ENCODE assay signal across 18 cellular contexts in the genomic region with DNA sequence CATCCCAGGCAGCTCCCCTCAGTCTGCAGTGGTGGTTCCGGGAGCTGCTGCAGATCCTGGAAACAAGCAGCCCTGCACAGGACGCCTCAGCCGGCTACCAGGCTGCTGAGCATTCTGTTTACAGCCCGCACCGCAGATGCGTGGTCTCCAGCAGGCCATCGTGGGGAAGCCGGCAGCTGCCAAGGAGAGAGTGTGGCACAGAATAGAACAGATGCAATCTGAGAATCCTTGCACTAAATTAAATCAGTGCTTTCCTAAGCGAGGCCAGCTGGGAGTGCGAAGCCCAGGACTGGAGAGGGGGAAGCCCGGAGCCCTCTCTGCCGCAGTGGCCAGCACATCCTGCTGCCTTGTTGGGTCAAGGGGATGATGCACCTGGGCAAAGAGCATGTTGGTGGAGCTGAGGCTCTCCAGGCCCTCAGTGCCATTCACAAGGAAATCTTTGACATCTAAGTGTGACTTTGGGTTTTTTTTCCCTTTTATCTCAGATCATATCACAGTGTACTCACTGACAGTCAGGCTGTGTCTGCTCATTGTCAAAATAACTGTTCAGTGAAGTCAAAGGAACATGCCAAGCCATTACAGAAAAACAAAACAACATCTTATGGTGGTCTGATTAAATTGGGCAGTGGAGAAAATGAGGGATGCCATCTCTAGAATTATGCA.
DNase-seq lines count a peak whose midpoint lies in the region; ATAC-seq lines count a peak whose summit lies in the region.
"Had no signal": no experiment of that assay in that cellular context is flagged by ENCODE, and none has a peak within 500 bp of the region (broad histone marks: within the 10 kb centered on the region; RNA-seq: fewer than 3 reads in every experiment).

No MANE protein-coding gene starts in this region.

- DNase-seq in Ammon's horn (ENCODE audit: low spot score) (peak; percentile 62), NCI-H2171 (lab: John Stamatoyannopoulos, UW) (peak; percentile 64), anterior cingulate cortex (lab: John Stamatoyannopoulos, UW) (peak in 42 of 58 donors; percentile 2 to 75 (median 44)), left kidney (ENCODE audit: low read depth, low spot score) (peak; percentile 63), NCI-H1436 (lab: John Stamatoyannopoulos, UW) (no peak), NAMALWA (ENCODE audit: low spot score) (no peak), UCSD-AML1 (lab: John Stamatoyannopoulos, UW; ENCODE audit: unreplicated experiment) (no peak)
- DNase-seq: activated CD4-positive, alpha-beta T cell treated with anti-CD3 and anti-CD28 coated beads for 4 hours; COR-L47; effector memory CD8-positive, alpha-beta T cell; gastrocnemius medialis; GM23248; NCI-H226; NK-92 treated with Interleukin-12 subunit alpha and Interleukin-12 subunit beta, amount 100 ng/mL, for 24 hours; stomach; T-helper 17 cell; upper lobe of left lung had no signal

- ATAC-seq in GM21423 (IDR thresholded peaks at IDR 0.05; ENCODE audit: unreplicated experiment) = no peak
- ATAC-seq: effector memory CD8-positive, alpha-beta T cell; gastrocnemius medialis; T-helper 17 cell had no signal

Comparison
In these comparisons a context has a peak if more than half of its experiments do, and no peak if none do; other contexts are left out.
1. DNase-seq: peak in Ammon's horn (single experiment), NCI-H2171 (single experiment), anterior cingulate cortex (42 of 58) and left kidney (single experiment); none in NCI-H1436 (single experiment), NAMALWA (single experiment) and UCSD-AML1 (single experiment).